ENCODE assay signal across 1 cellular context in genomic region chr17:43360739-43361498, GRCh38.
TF ChIP-seq lines count a peak whose summit lies in the region.

No MANE protein-coding gene starts in this region.

TF ChIP-seq in HepG2, 621 proteins besides CTCF, POLR2A, EP300 and RAD21 (continued from another document and continues in another):
- TF ChIP-seq MED13 (CRISPR knock-in tag; IDR thresholded peaks at IDR 0.05) (peak; percentile 93; the same call in 1 of the 2 replicates), ZSCAN21 (CRISPR knock-in tag; IDR thresholded peaks at IDR 0.05; ENCODE audit: borderline replicate concordance) (peak; percentile 97), THRA (CRISPR knock-in tag; IDR thresholded peaks at IDR 0.05; ENCODE audit: borderline replicate concordance) (peak; percentile 77), MAFG (CRISPR knock-in tag; IDR thresholded peaks at IDR 0.05) (no peak), MEIS1 (CRISPR knock-in tag; IDR thresholded peaks at IDR 0.05; ENCODE audit: borderline replicate concordance) (peak; percentile 84; the same call in 1 of the 2 replicates), ZKSCAN5 (CRISPR knock-in tag; IDR thresholded peaks at IDR 0.05) (no peak), ZXDC (CRISPR knock-in tag; IDR thresholded peaks at IDR 0.05) (peak; percentile 91), CSRNP2 (CRISPR knock-in tag; conservative IDR thresholded peaks at IDR 0.05; ENCODE audit: low read depth) (peak; percentile 97), NR2F6 (IDR thresholded peaks at IDR 0.05) (peak; percentile 57; the same call in 1 of the 2 replicates), NR2F6 (CRISPR knock-in tag; IDR thresholded peaks at IDR 0.05) (peak; percentile 74), HOXA9 (CRISPR knock-in tag; IDR thresholded peaks at IDR 0.05; ENCODE audit: borderline replicate concordance) (peak; percentile 98), ZSCAN30 (CRISPR knock-in tag; IDR thresholded peaks at IDR 0.05) (peak; percentile 87; the same call in 1 of the 2 replicates), ZNF331 (CRISPR knock-in tag; IDR thresholded peaks at IDR 0.05) (peak; percentile 93), SRF (IDR thresholded peaks at IDR 0.05; ENCODE audit: low read depth, low read length) (0 out of 2 replicates have a peak, but pooled peaks have one; percentile 43), GATAD1 (CRISPR knock-in tag; IDR thresholded peaks at IDR 0.05) (peak; percentile 82), SMYD3 (CRISPR knock-in tag; IDR thresholded peaks at IDR 0.05) (peak; percentile 99), ZNF552 (CRISPR knock-in tag; IDR thresholded peaks at IDR 0.05; ENCODE audit: borderline replicate concordance) (peak; percentile 94), TSC22D2 (CRISPR knock-in tag; IDR thresholded peaks at IDR 0.05; ENCODE audit: borderline replicate concordance) (0 out of 2 replicates have a peak, but pooled peaks have one; percentile 69), ZNF264 (CRISPR knock-in tag; IDR thresholded peaks at IDR 0.05) (peak; percentile 94), ZNF781 (CRISPR knock-in tag; IDR thresholded peaks at IDR 0.05; ENCODE audit: borderline replicate concordance, not compliant biosample characterization) (peak; percentile 97), TP53 (CRISPR knock-in tag; conservative IDR thresholded peaks at IDR 0.05) (peak; percentile 90), YEATS4 (CRISPR knock-in tag; IDR thresholded peaks at IDR 0.05; ENCODE audit: borderline replicate concordance) (peak; percentile 74), NR1H2 (CRISPR knock-in tag; IDR thresholded peaks at IDR 0.05; ENCODE audit: borderline replicate concordance, low read depth) (peak; percentile 79; the same call in 1 of the 2 replicates), PHF5A (CRISPR knock-in tag; IDR thresholded peaks at IDR 0.05; ENCODE audit: low read depth, unreplicated experiment) (peak; percentile 98), ZBTB26 (CRISPR knock-in tag; IDR thresholded peaks at IDR 0.05; ENCODE audit: borderline replicate concordance) (peak; percentile 81; the same call in 1 of the 2 replicates), ZNF572 (CRISPR knock-in tag; IDR thresholded peaks at IDR 0.05) (no peak), ZFP62 (CRISPR knock-in tag; IDR thresholded peaks at IDR 0.05) (no peak), EZH2 (conservative IDR thresholded peaks at IDR 0.05; ENCODE audit: low read depth, low read length) (no peak), HOXA5 (CRISPR knock-in tag; IDR thresholded peaks at IDR 0.05) (peak; percentile 99), XBP1 (CRISPR knock-in tag; IDR thresholded peaks at IDR 0.05) (no peak), MLXIP (CRISPR knock-in tag; IDR thresholded peaks at IDR 0.05; ENCODE audit: borderline replicate concordance) (peak; percentile 37), ZNF737 (CRISPR knock-in tag; IDR thresholded peaks at IDR 0.05; ENCODE audit: borderline replicate concordance) (peak; percentile 95; the same call in 1 of the 2 replicates), ZNF800 (CRISPR knock-in tag; IDR thresholded peaks at IDR 0.05) (peak; percentile 82; the same call in 1 of the 2 replicates), ZHX1 (CRISPR knock-in tag; IDR thresholded peaks at IDR 0.05; ENCODE audit: low read depth) (peak; percentile 97), FOXO1 (CRISPR knock-in tag; IDR thresholded peaks at IDR 0.05) (peak; percentile 88), SOX13 (IDR thresholded peaks at IDR 0.05) (peak; percentile 98), SOX13 (CRISPR knock-in tag; conservative IDR thresholded peaks at IDR 0.05 in 1 of 2, IDR thresholded peaks at IDR 0.05 in 1 of 2) (peak; percentile 71 to 100), ELF1 (CRISPR knock-in tag; IDR thresholded peaks at IDR 0.05) (peak; percentile 68; the same call in 1 of the 2 replicates), FOSL2 (CRISPR knock-in tag; IDR thresholded peaks at IDR 0.05) (peak; percentile 77)
- TF ChIP-seq, protein P1, sequence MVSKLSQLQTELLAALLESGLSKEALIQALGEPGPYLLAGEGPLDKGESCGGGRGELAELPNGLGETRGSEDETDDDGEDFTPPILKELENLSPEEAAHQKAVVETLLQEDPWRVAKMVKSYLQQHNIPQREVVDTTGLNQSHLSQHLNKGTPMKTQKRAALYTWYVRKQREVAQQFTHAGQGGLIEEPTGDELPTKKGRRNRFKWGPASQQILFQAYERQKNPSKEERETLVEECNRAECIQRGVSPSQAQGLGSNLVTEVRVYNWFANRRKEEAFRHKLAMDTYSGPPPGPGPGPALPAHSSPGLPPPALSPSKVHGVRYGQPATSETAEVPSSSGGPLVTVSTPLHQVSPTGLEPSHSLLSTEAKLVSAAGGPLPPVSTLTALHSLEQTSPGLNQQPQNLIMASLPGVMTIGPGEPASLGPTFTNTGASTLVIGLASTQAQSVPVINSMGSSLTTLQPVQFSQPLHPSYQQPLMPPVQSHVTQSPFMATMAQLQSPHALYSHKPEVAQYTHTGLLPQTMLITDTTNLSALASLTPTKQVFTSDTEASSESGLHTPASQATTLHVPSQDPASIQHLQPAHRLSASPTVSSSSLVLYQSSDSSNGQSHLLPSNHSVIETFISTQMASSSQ (IDR thresholded peaks at IDR 0.05; ENCODE audit: low read depth): no peak; the same call in 1 of the 2 replicates
- TF ChIP-seq, protein P1 (CRISPR knock-in tag; IDR thresholded peaks at IDR 0.05; ENCODE audit: borderline replicate concordance): peak; percentile 93
- TF ChIP-seq, protein P2, sequence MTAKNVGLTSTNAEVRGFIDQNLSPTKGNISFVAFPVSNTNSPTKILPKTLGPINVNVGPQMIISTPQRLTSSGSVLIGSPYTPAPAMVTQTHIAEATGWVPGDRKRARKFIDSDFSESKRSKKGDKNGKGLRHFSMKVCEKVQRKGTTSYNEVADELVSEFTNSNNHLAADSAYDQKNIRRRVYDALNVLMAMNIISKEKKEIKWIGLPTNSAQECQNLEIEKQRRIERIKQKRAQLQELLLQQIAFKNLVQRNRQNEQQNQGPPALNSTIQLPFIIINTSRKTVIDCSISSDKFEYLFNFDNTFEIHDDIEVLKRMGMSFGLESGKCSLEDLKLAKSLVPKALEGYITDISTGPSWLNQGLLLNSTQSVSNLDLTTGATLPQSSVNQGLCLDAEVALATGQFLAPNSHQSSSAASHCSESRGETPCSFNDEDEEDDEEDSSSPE (CRISPR knock-in tag; IDR thresholded peaks at IDR 0.05): peak; percentile 60; the same call in 1 of the 2 replicates
